In the genomic region with DNA sequence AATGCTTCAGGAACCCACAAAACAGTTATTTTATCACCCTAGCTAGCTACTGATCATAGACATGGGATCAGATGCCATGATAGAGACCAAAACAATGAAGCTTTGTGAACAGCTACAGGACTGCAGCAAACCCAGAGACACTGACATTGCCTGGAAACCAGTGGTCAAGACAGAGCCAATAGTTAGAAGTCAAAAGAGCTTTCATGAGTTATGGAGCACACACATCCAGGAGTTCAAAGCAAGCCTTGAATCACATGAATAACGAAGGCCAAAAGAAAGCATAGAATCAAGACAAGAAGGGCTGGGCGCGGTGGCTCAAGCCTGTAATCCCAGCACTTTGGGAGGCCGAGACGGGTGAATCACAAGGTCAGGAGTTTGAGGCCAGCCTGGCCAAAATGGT, we compare ENCODE assay signal across 2 cellular contexts.
TF ChIP-seq lines count a peak whose summit lies in the region.

No MANE protein-coding gene starts in this region.

TF ChIP-seq in HepG2, 621 proteins besides CTCF, POLR2A, EP300 and RAD21:
- no peak for TF ChIP-seq ZBTB8A (CRISPR knock-in tag; IDR thresholded peaks at IDR 0.05; ENCODE audit: borderline replicate concordance, low read depth)
- TF ChIP-seq, protein P1, sequence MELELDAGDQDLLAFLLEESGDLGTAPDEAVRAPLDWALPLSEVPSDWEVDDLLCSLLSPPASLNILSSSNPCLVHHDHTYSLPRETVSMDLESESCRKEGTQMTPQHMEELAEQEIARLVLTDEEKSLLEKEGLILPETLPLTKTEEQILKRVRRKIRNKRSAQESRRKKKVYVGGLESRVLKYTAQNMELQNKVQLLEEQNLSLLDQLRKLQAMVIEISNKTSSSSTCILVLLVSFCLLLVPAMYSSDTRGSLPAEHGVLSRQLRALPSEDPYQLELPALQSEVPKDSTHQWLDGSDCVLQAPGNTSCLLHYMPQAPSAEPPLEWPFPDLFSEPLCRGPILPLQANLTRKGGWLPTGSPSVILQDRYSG (CRISPR knock-in tag; IDR thresholded peaks at IDR 0.05), result no peak
- TF ChIP-seq ZNF644 (CRISPR knock-in tag; IDR thresholded peaks at IDR 0.05; ENCODE audit: low read depth), result peak; percentile 82
- no peak for TF ChIP-seq SOX13 (IDR thresholded peaks at IDR 0.05)
- peak in 1 of 2 experiments; percentile 42; a peak in 1 of 4 replicates for TF ChIP-seq SOX13 (CRISPR knock-in tag; conservative IDR thresholded peaks at IDR 0.05 in 1 of 2, IDR thresholded peaks at IDR 0.05 in 1 of 2)
- TF ChIP-seq SAP130 (CRISPR knock-in tag; IDR thresholded peaks at IDR 0.05; ENCODE audit: low read depth), result 0 out of 2 replicates have a peak, but pooled peaks have one; percentile 12

TF ChIP-seq in H1, 55 proteins besides CTCF, POLR2A, EP300 and RAD21:
- TF ChIP-seq JUN (IDR thresholded peaks at IDR 0.05; ENCODE audit: low read depth, low read length) (no peak), SP1 (IDR thresholded peaks at IDR 0.05; ENCODE audit: low read depth, low read length) (no peak), RBBP5 (IDR thresholded peaks at IDR 0.05; ENCODE audit: borderline replicate concordance, low read depth, low read length) (no peak), SAP30 (IDR thresholded peaks at IDR 0.05; ENCODE audit: insufficient read depth, insufficient replicate concordance, low read length) (no peak), BRCA1 (IDR thresholded peaks at IDR 0.05; ENCODE audit: low read depth, low read length) (no peak), SIX5 (IDR thresholded peaks at IDR 0.05; ENCODE audit: low read depth, low read length) (no peak), TAF7 (optimal IDR thresholded peaks at IDR 0.05; ENCODE audit: borderline replicate concordance, low read depth, low read length) (no peak), SP4 (IDR thresholded peaks at IDR 0.05; ENCODE audit: low read length) (no peak), POLR2AphosphoS5 (IDR thresholded peaks at IDR 0.05; ENCODE audit: low read depth, low read length) (no peak)
